1 cellular context compared by ENCODE assay signal in genomic region chr5:119342414-119342813, GRCh38.
TF ChIP-seq lines count a peak whose summit lies in the region.

No MANE protein-coding gene starts in this region.

TF ChIP-seq in K562, 482 proteins besides CTCF, POLR2A, EP300 and RAD21 (continued from another document):
- TF ChIP-seq NR1H2 (CRISPR knock-in tag; IDR thresholded peaks at IDR 0.05) (no peak), GMEB1 (CRISPR knock-in tag; IDR thresholded peaks at IDR 0.05) (peak; percentile 8; the same call in 1 of the 2 replicates), CHD2 (IDR thresholded peaks at IDR 0.05; ENCODE audit: low read depth, low read length) (no peak), ATF4 (CRISPR knock-in tag; IDR thresholded peaks at IDR 0.05) (peak; percentile 84), SNIP1 (IDR thresholded peaks at IDR 0.05; ENCODE audit: low read depth) (no peak), ZNF780A (CRISPR knock-in tag; IDR thresholded peaks at IDR 0.05) (no peak), HMG20B (CRISPR knock-in tag; IDR thresholded peaks at IDR 0.05) (0 out of 2 replicates have a peak, but pooled peaks have one; percentile 3), TRIM24 (IDR thresholded peaks at IDR 0.05) (peak; percentile 29 to 40; a peak in 2 of 4 replicates), POLR2H (tag; IDR thresholded peaks at IDR 0.05; ENCODE audit: low read depth) (peak; percentile 72; the same call in 1 of the 2 replicates), CUX1 (CRISPR knock-in tag; IDR thresholded peaks at IDR 0.05) (no peak), AFF1 (IDR thresholded peaks at IDR 0.05; ENCODE audit: low read depth in 1 of 2, partially characterized antibody in 2 of 2) (no peak), CEBPG (CRISPR knock-in tag; IDR thresholded peaks at IDR 0.05) (peak; percentile 70), CEBPG (tag; conservative IDR thresholded peaks at IDR 0.05 in 1 of 2, IDR thresholded peaks at IDR 0.05 in 1 of 2) (peak; percentile 72 to 85), ZNF583 (CRISPR knock-in tag; IDR thresholded peaks at IDR 0.05) (no peak), FOSL1 (tag; conservative IDR thresholded peaks at IDR 0.05) (0 out of 2 replicates have a peak, but pooled peaks have one; percentile 5), ZNF175 (CRISPR knock-in tag; IDR thresholded peaks at IDR 0.05; ENCODE audit: low read depth) (0 out of 2 replicates have a peak, but pooled peaks have one; percentile 47), GATAD2A (IDR thresholded peaks at IDR 0.05) (no peak), HMBOX1 (IDR thresholded peaks at IDR 0.05) (peak; percentile 93), ZNF384 (IDR thresholded peaks at IDR 0.05; ENCODE audit: low read depth, low read length) (no peak), RBFOX2 (IDR thresholded peaks at IDR 0.05; ENCODE audit: low read depth, low read length) (peak; percentile 41; the same call in 1 of the 2 replicates)
